19 cellular contexts compared by ENCODE assay signal in genomic region chr17:40484285-40484972, GRCh38. TPM values are rescaled to one million over a fixed set of nuclear protein-coding genes. Genes with fewer than 3 reads are reported as not detected.
DNase-seq lines count a peak whose midpoint lies in the region; ATAC-seq, FAIRE-seq and TF ChIP-seq lines count a peak whose summit lies in the region.
"Had no signal": no experiment of that assay in that cellular context is flagged by ENCODE, and none has a peak within 500 bp of the region (broad histone marks: within the 10 kb centered on the region; RNA-seq: fewer than 3 reads in every experiment).

No MANE protein-coding gene starts in this region.

- H3K9me3 ChIP-seq in CD4-positive, CD25-positive, alpha-beta regulatory T cell (ENCODE audit: control insufficient read depth in 2 of 2, low read length in 2 of 2), result no peaks in the 10 kb centered on the region
- no peaks in the 10 kb centered on the region for H3K9me3 ChIP-seq in HUES6 (ENCODE audit: control insufficient read depth, insufficient read depth, low read depth, low read length)
- H3K9me3 ChIP-seq: right atrium auricular region had no signal

- no peaks in the 10 kb centered on the region for H3K9me3 Mint-ChIP-seq in CD4-positive, CD25-positive, alpha-beta regulatory T cell
- no peaks in the 10 kb centered on the region for H3K9me3 Mint-ChIP-seq in naive thymus-derived CD8-positive, alpha-beta T cell

- ATAC-seq in CD4-positive, CD25-positive, alpha-beta regulatory T cell (ENCODE audit: low read depth in 2 of 2), result no peak
- no peak for ATAC-seq in naive thymus-derived CD8-positive, alpha-beta T cell
- ATAC-seq in GM21529 (IDR thresholded peaks at IDR 0.05; ENCODE audit: unreplicated experiment), result no peak
- ATAC-seq: GM23338 had no signal

- H3K27ac ChIP-seq in CD4-positive, CD25-positive, alpha-beta regulatory T cell (ENCODE audit: insufficient read depth, low read length, poor library complexity, severe bottlenecking), result no peak overlapping the region
- no peak overlapping the region for H3K27ac ChIP-seq in HUES6 (ENCODE audit: low read depth, low read length)
- H3K27ac ChIP-seq: HL-60, KMS-11, SK-N-MC had no signal

- no peak for DNase-seq in CD4-positive, CD25-positive, alpha-beta regulatory T cell
- DNase-seq in bronchial epithelial cell (ENCODE audit: low read depth), result peak; percentile 32
- no peak for DNase-seq in naive thymus-derived CD8-positive, alpha-beta T cell
- no peak for DNase-seq in NCI-H2081 (lab: John Stamatoyannopoulos, UW)
- no peak for DNase-seq in KBM-7
- DNase-seq: activated CD4-positive, alpha-beta T cell treated with anti-CD3 and anti-CD28 coated beads for 48 hours; activated T-cell treated with anti-CD3 and anti-CD28 coated beads, Interleukin-2, amount 50 U/mL, for 1 hour; central memory CD4-positive, alpha-beta T cell; effector CD4-positive, alpha-beta T cell; NCI-H1092; NCI-H748 treated with DMSO at 0.1 percent for 48 hours had no signal

- peaks cover 26% of the 10 kb centered on the region for H3K4me1 ChIP-seq in CD4-positive, CD25-positive, alpha-beta regulatory T cell (ENCODE audit: control insufficient read depth, insufficient read depth, low read length, poor library complexity, severe bottlenecking)
- H3K4me1 ChIP-seq in HUES6 (ENCODE audit: control insufficient read depth, insufficient read depth, low read length), result peaks cover 60% of the 10 kb centered on the region

- H3K4me3 ChIP-seq in CD4-positive, CD25-positive, alpha-beta regulatory T cell (ENCODE audit: low read depth, low read length), result no peak overlapping the region
- no peak overlapping the region for H3K4me3 ChIP-seq in HUES6 (ENCODE audit: low read depth, low read length)
- no peak overlapping the region for H3K4me3 ChIP-seq in bronchial epithelial cell (ENCODE audit: low read depth, low read length)
- H3K4me3 ChIP-seq: GM23338, right atrium auricular region, SK-N-MC had no signal

- no peaks in the 10 kb centered on the region for H3K36me3 Mint-ChIP-seq in CD4-positive, CD25-positive, alpha-beta regulatory T cell
- no peaks in the 10 kb centered on the region for H3K36me3 Mint-ChIP-seq in naive thymus-derived CD8-positive, alpha-beta T cell

- peak overlapping the region; percentile 51 for H3K9ac ChIP-seq in HUES6 (ENCODE audit: low read length)
- H3K9ac ChIP-seq: KMS-11 had no signal

- TF ChIP-seq CTCF in bronchial epithelial cell (IDR thresholded peaks at IDR 0.05; ENCODE audit: insufficient read depth, low read length, severe bottlenecking), result no peak

- FAIRE-seq in bronchial epithelial cell (lab: Jason Lieb, UNC), result no peak

- no peaks in the 10 kb centered on the region for H3K36me3 ChIP-seq in CD4-positive, CD25-positive, alpha-beta regulatory T cell (ENCODE audit: control insufficient read depth, insufficient read depth, low read length)
- H3K36me3 ChIP-seq in HUES6 (ENCODE audit: control insufficient read depth, insufficient read depth, low read length) (no peaks in the 10 kb centered on the region; the same call in 1 of the 2 replicates), bronchial epithelial cell (ENCODE audit: control insufficient read depth, insufficient read depth, low read length) (peaks cover 66% of the 10 kb centered on the region)
- H3K36me3 ChIP-seq: right atrium auricular region had no signal

- H3K27ac Mint-ChIP-seq in CD4-positive, CD25-positive, alpha-beta regulatory T cell, result peak overlapping the region; percentile 52 to 99 (median 91)
- H3K27ac Mint-ChIP-seq in naive thymus-derived CD8-positive, alpha-beta T cell, result peak overlapping the region in 7 of 10 donors; percentile 37 to 99 (median 80)
- H3K27ac Mint-ChIP-seq: GM23338 had no signal

- POLR2A ChIA-PET in naive thymus-derived CD8-positive, alpha-beta T cell (lab: Charles Lee), result interaction anchor here (0.6 to 1.2 kb wide), 2 partner anchors 49 to 270 kb away, joined by 3 read pairs; no protein-coding TSS in a partner anchor

- H3K4me3 Mint-ChIP-seq in CD4-positive, CD25-positive, alpha-beta regulatory T cell, result no peak overlapping the region
- no peak overlapping the region for H3K4me3 Mint-ChIP-seq in naive thymus-derived CD8-positive, alpha-beta T cell
- H3K4me3 Mint-ChIP-seq: GM23338 had no signal

- H3K4me1 Mint-ChIP-seq in CD4-positive, CD25-positive, alpha-beta regulatory T cell, result peaks cover 13 to 60% (median 31%) of the 10 kb centered on the region in 4 donors
- H3K4me1 Mint-ChIP-seq in naive thymus-derived CD8-positive, alpha-beta T cell, result peaks cover 23 to 70% (median 49%) of the 10 kb centered on the region in 4 donors

- H3K27me3 Mint-ChIP-seq in CD4-positive, CD25-positive, alpha-beta regulatory T cell, result peaks cover 4% of the 10 kb centered on the region
- no peaks in the 10 kb centered on the region for H3K27me3 Mint-ChIP-seq in naive thymus-derived CD8-positive, alpha-beta T cell

- in situ Hi-C loops in KBM-7 (cut with MboI; ENCODE audit: low pct_unique_long_range_greater_than_20kb, low sequenced_read_pairs), result no loop called here

- H3K27me3 ChIP-seq in CD4-positive, CD25-positive, alpha-beta regulatory T cell (ENCODE audit: control insufficient read depth, insufficient read depth, low read length), result no peaks in the 10 kb centered on the region
- H3K27me3 ChIP-seq in HUES6 (ENCODE audit: control insufficient read depth, insufficient read depth, low read length), result no peaks in the 10 kb centered on the region
- no peaks in the 10 kb centered on the region for H3K27me3 ChIP-seq in bronchial epithelial cell (ENCODE audit: control insufficient read depth, insufficient read depth, low read length)
- H3K27me3 ChIP-seq: right atrium auricular region had no signal

RNA-seq across cellular contexts. Expression of gene TNS4, which starts 17.0 kb away (rescaled TPM):
- 1.1 TPM for total RNA-seq in CD4-positive, CD25-positive, alpha-beta regulatory T cell
- polyA plus RNA-seq in CD4-positive, CD25-positive, alpha-beta regulatory T cell, result under 1 TPM in 1 of 4 donors, not detected in 3; 0.16 TPM
- total RNA-seq in bronchial epithelial cell, result 22.0 and 27.1 TPM in 2 replicates
- total RNA-seq in naive thymus-derived CD8-positive, alpha-beta T cell, result not detected
- polyA plus RNA-seq in naive thymus-derived CD8-positive, alpha-beta T cell, result not detected
- total RNA-seq: right atrium auricular region, subcutaneous adipose tissue had no signal

RNA-seq across cellular contexts. Expression of gene IGFBP4, which starts 41.2 kb away (rescaled TPM):
- 3.7 TPM for total RNA-seq in CD4-positive, CD25-positive, alpha-beta regulatory T cell
- polyA plus RNA-seq in CD4-positive, CD25-positive, alpha-beta regulatory T cell, result 1 to 10 TPM in 3 of 4 donors, under 1 TPM in 1; 0.63 to 1.3 (median 1.2) TPM
- 17.3 and 21.9 TPM in 2 replicates for total RNA-seq in bronchial epithelial cell
- total RNA-seq in naive thymus-derived CD8-positive, alpha-beta T cell, result under 1 TPM; 0.80 to 0.86 TPM
- polyA plus RNA-seq in naive thymus-derived CD8-positive, alpha-beta T cell, result 1 to 10 TPM in 1 of 3 donors, under 1 TPM in 1, not detected in 1; 0.09 to 1.0 TPM

Comparison
In these comparisons a context has a peak if more than half of its experiments do, and no peak if none do; other contexts are left out.
1. RNA of gene TNS4, which starts 17.0 kb away (total RNA-seq): 22.0 to 27.1 TPM in bronchial epithelial cell; 1.1 TPM in CD4-positive, CD25-positive, alpha-beta regulatory T cell (single experiment) and not detected in naive thymus-derived CD8-positive, alpha-beta T cell; every median in the first group is over 10 times any median in the second.